Comparison of ENCODE assay signal across 29 cellular contexts in the genomic region with DNA sequence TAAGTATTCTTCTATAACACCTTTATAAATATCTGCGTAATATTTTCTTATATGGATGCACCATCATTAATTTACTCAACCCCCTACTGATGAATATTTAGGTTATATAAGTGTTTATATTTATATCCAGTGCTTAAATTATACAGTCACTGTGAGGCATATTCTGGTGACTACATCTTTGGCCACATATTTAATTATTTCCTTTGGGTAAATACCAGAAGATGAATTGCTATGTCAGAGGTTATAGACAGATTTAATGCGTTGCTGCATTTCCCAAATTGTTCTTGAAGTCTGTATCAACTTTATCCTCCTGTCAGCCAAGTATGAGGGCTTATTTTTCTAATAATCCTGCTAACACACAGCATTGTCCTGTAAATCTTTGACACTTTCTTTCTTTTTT. TPM values are rescaled to one million over a fixed set of nuclear protein-coding genes. Genes with fewer than 3 reads are reported as not detected.
"Had no signal": no experiment of that assay in that cellular context is flagged by ENCODE, and none has a peak within 500 bp of the region (broad histone marks: within the 10 kb centered on the region; RNA-seq: fewer than 3 reads in every experiment).

No MANE protein-coding gene starts in this region.

- H3K27ac ChIP-seq: Peyer's patch had no signal

- H3K36me3 ChIP-seq: brain microvascular endothelial cell, Peyer's patch had no signal

- H3K4me3 Mint-ChIP-seq: activated B cell treated with CpG ODN at 0.5 μM for 24 hours; activated CD4-positive, alpha-beta T cell treated with anti-CD3 and anti-CD28 coated beads, Interleukin-2, amount 10 ng/mL, durations not matched to agents 24 days and 14 days; activated naive CD4-positive, alpha-beta T cell treated with anti-CD3 and anti-CD28 coated beads for 36 hours; activated naive CD8-positive, alpha-beta T cell; activated T-cell treated with anti-CD3 and anti-CD28 coated beads, Interleukin-2, amount 50 U/mL, for 4 hours; activated T-helper 17 cell treated with anti-CD3 and anti-CD28 coated beads, Interleukin-2, amount 50 U/mL, for 72 hours; IgD-negative memory B cell; T-helper 17 cell had no signal

- DNase-seq: activated B cell treated with CpG ODN at 0.5 μM for 24 hours; activated CD4-positive, alpha-beta T cell treated with anti-CD3 and anti-CD28 coated beads for 1 hour; activated CD4-positive, alpha-beta T cell treated with anti-CD3 and anti-CD28 coated beads, Interleukin-2, amount 10 ng/mL, durations not matched to agents 24 days and 14 days; activated CD4-positive, alpha-beta T cell treated with anti-CD3 and anti-CD28 coated beads, Interleukin-2, amount 50 U/mL, for 48 hours; activated CD8-positive, alpha-beta memory T cell treated with anti-CD3 and anti-CD28 coated beads for 24 hours; activated gamma-delta T cell; activated naive CD4-positive, alpha-beta T cell treated with anti-CD3 and anti-CD28 coated beads for 36 hours; activated T-cell treated with anti-CD3 and anti-CD28 coated beads, Interleukin-2, amount 50 U/mL, for 4 hours; amygdala; KG1; NCI-H1092 treated with DMSO at 0.1 percent for 48 hours; NCI-H1417 treated with DMSO at 0.1 percent for 48 hours; NCI-H1694; NCI-H2029; NCI-H2107; NCI-H2171 treated with DMSO at 0.1 percent for 48 hours; NCI-H345; NCI-H510A; NCI-H526 treated with DMSO at 0.1 percent for 48 hours; NCI-H82; OCI-M1; Peyer's patch; SHP77; T-helper 17 cell; T-helper 9 cell had no signal

- H3K9me3 ChIP-seq: Peyer's patch had no signal

- H3K27ac Mint-ChIP-seq: activated B cell treated with CpG ODN at 0.5 μM for 24 hours; activated CD4-positive, alpha-beta T cell treated with anti-CD3 and anti-CD28 coated beads, Interleukin-2, amount 10 ng/mL, durations not matched to agents 24 days and 14 days; activated naive CD4-positive, alpha-beta T cell treated with anti-CD3 and anti-CD28 coated beads for 36 hours; activated naive CD8-positive, alpha-beta T cell; activated T-helper 17 cell treated with anti-CD3 and anti-CD28 coated beads, Interleukin-2, amount 50 U/mL, for 72 hours; T-helper 17 cell had no signal

- H3K4me3 ChIP-seq: Peyer's patch had no signal

- H3K36me3 Mint-ChIP-seq: activated naive CD8-positive, alpha-beta T cell; IgD-negative memory B cell had no signal

- H3K9me3 Mint-ChIP-seq: activated B cell treated with CpG ODN at 0.5 μM for 24 hours; activated CD4-positive, alpha-beta T cell treated with anti-CD3 and anti-CD28 coated beads, Interleukin-2, amount 10 ng/mL, durations not matched to agents 24 days and 14 days; activated naive CD4-positive, alpha-beta T cell treated with anti-CD3 and anti-CD28 coated beads for 36 hours; activated T-cell treated with anti-CD3 and anti-CD28 coated beads, Interleukin-2, amount 50 U/mL, for 4 hours; activated T-helper 17 cell treated with anti-CD3 and anti-CD28 coated beads, Interleukin-2, amount 50 U/mL, for 72 hours; IgD-negative memory B cell had no signal

- H3K27me3 ChIP-seq: brain microvascular endothelial cell, Peyer's patch had no signal

RNA-seq across cellular contexts. Expression of a gene that starts 18.7 kb away (rescaled TPM):
- total RNA-seq: activated CD4-positive, alpha-beta T cell treated with anti-CD3 and anti-CD28 coated beads, Interleukin-2, amount 10 ng/mL, durations not matched to agents 24 days and 14 days had no signal
